ENCODE assay signal across 25 cellular contexts in genomic region chr17:57160624-57161023, GRCh38.
"Had no signal": no experiment of that assay in that cellular context is flagged by ENCODE, and none has a peak within 500 bp of the region (broad histone marks: within the 10 kb centered on the region; RNA-seq: fewer than 3 reads in every experiment).

No MANE protein-coding gene starts in this region.

- DNase-seq: dermis blood vessel endothelial cell; dorsolateral prefrontal cortex; effector CD4-positive, alpha-beta T cell; effector memory CD4-positive, alpha-beta T cell; esophagus squamous epithelium; foreskin fibroblast; foreskin melanocyte; gastrocnemius medialis; glutamatergic neuron; head of caudate nucleus; heart right ventricle; hippocampal formation; left cardiac atrium; left lung; left ventricle myocardium superior; lower lobe of right lung; mesenchymal stem cell; mucosa of descending colon; naive B cell; naive thymus-derived CD8-positive, alpha-beta T cell had no signal

- ATAC-seq: gastrocnemius medialis; heart right ventricle; left cardiac atrium; left lung; left ventricle myocardium superior; lower lobe of right lung; mucosa of descending colon; naive thymus-derived CD8-positive, alpha-beta T cell had no signal

- H3K27ac Mint-ChIP-seq: mesothelial cell of epicardium, naive B cell had no signal

- H3K36me3 ChIP-seq: esophagus squamous epithelium, gastrocnemius medialis, heart right ventricle, left lung, lower lobe of right lung had no signal

- H3K36me3 Mint-ChIP-seq: naive B cell had no signal

- H3K4me3 ChIP-seq: coronary artery, dorsolateral prefrontal cortex, esophagus squamous epithelium, gastrocnemius medialis, heart right ventricle, left lung, lower lobe of right lung, mucosa of descending colon had no signal

- H3K27me3 ChIP-seq: dorsolateral prefrontal cortex, esophagus squamous epithelium, gastrocnemius medialis, heart right ventricle, left lung had no signal

- H3K27ac ChIP-seq: coronary artery, dorsolateral prefrontal cortex, esophagus squamous epithelium, gastrocnemius medialis, heart right ventricle, left lung, lower lobe of right lung had no signal

- H3K4me1 Mint-ChIP-seq: naive B cell; naive thymus-derived CD8-positive, alpha-beta T cell had no signal

- H3K4me1 ChIP-seq: gastrocnemius medialis, heart right ventricle, left lung, lower lobe of right lung had no signal

- H3K4me3 Mint-ChIP-seq: mesothelial cell of epicardium; naive B cell; naive thymus-derived CD8-positive, alpha-beta T cell had no signal

- FAIRE-seq: endothelial cell of umbilical vein, islet of Langerhans, keratinocyte had no signal

- H3K9me3 ChIP-seq: esophagus squamous epithelium, gastrocnemius medialis, left lung, lower lobe of right lung, mucosa of descending colon had no signal
